ENCODE assay signal across 8 cellular contexts in genomic region chr16:1983053-1983543, GRCh38. TPM values are rescaled to one million over a fixed set of nuclear protein-coding genes. Genes with fewer than 3 reads are reported as not detected.
DNase-seq lines count a peak whose midpoint lies in the region; ATAC-seq and TF ChIP-seq lines count a peak whose summit lies in the region.

No MANE protein-coding gene starts in this region.

- peak overlapping the region; percentile 42 for H3K27ac Mint-ChIP-seq in CD4-positive, alpha-beta T cell
- H3K27ac Mint-ChIP-seq in endodermal cell, result no peak overlapping the region

- ATAC-seq in CD4-positive, alpha-beta T cell (ENCODE audit: poor library complexity), result no peak
- ATAC-seq in HG03095 (IDR thresholded peaks at IDR 0.05; ENCODE audit: unreplicated experiment), result no peak

- TF ChIP-seq POLR2A in ovary (IDR thresholded peaks at IDR 0.05), result no peak

- peak overlapping the region; percentile 84 for H3K4me3 Mint-ChIP-seq in CD4-positive, alpha-beta T cell
- peak overlapping the region; percentile 81 for H3K4me3 Mint-ChIP-seq in endodermal cell

- H3K36me3 ChIP-seq in PC-9 (ENCODE audit: low read depth) (no peaks in the 10 kb centered on the region; the same call in 1 of the 2 replicates), endodermal cell (ENCODE audit: control insufficient read depth, insufficient read depth, low read length) (peaks cover 29% of the 10 kb centered on the region), ovary (no peaks in the 10 kb centered on the region)

- H3K27me3 ChIP-seq in CD4-positive, alpha-beta T cell (ENCODE audit: control insufficient read depth, insufficient read depth, low read length), result peaks cover 32% of the 10 kb centered on the region
- H3K27me3 ChIP-seq in PC-9 (ENCODE audit: insufficient read depth, low read depth) (no peaks in the 10 kb centered on the region), endodermal cell (ENCODE audit: control insufficient read depth, insufficient read depth, low read length, poor library complexity, severe bottlenecking) (peaks cover 53% of the 10 kb centered on the region), ovary (peaks cover 3% of the 10 kb centered on the region)

- H2AFZ ChIP-seq in PC-9, result peak overlapping the region; percentile 81; the same call in 1 of the 2 replicates

- intact Hi-C loops in CD4-positive, alpha-beta T cell (cut with DNase I, micrococcal nuclease), result no loop called here
- intact Hi-C loops in PC-9 (cut with micrococcal nuclease; ENCODE audit: unreplicated experiment), result loop anchor here (5.0 kb wide), 2 partner anchors 64 to 159 kb away; partner anchors contain the start of genes NTHL1 and TSC2
- intact Hi-C loops in ovary (cut with DNase I), result no loop called here

- peaks cover 20% of the 10 kb centered on the region for H3K36me3 Mint-ChIP-seq in CD4-positive, alpha-beta T cell (ENCODE audit: low read depth)
- peaks cover 10% of the 10 kb centered on the region for H3K36me3 Mint-ChIP-seq in endodermal cell (ENCODE audit: low read depth)

- H3K9me2 ChIP-seq in PC-9 (ENCODE audit: insufficient read depth), result no peaks in the 10 kb centered on the region

- TF ChIP-seq CTCF in CD4-positive, alpha-beta T cell (IDR thresholded peaks at IDR 0.05), result no peak
- TF ChIP-seq CTCF in PC-9 (conservative IDR thresholded peaks at IDR 0.05), result no peak
- no peak for TF ChIP-seq CTCF in endodermal cell (conservative IDR thresholded peaks at IDR 0.05)
- TF ChIP-seq CTCF in ovary (IDR thresholded peaks at IDR 0.05), result no peak

- CTCF ChIA-PET in CD4-positive, alpha-beta T cell (lab: Charles Lee), result interaction anchor here (0.8 to 2.1 kb wide), 3 partner anchors 12 to 157 kb away, joined by 3 to 8 read pairs (median 5); partner anchors contain the start of gene TBL3
- CTCF ChIA-PET in PC-9 (lab: Charles Lee), result interaction anchor here (1.5 kb wide), 1 partner anchor 157 kb away, joined by 3 read pairs; no protein-coding TSS in a partner anchor

- WGBS in endodermal cell (ENCODE audit: insufficient coverage in 1 of 2, insufficient read length in 1 of 2), 2 experiments, result 35 to 38% methylated on average over 11 to 18 of the region's 18 CpGs
- 19 to 22% (median 21%) methylated on average over 18 of the region's 18 CpGs for WGBS in ovary, 3 donors

- no peak overlapping the region for H3K27ac ChIP-seq in CD4-positive, alpha-beta T cell (ENCODE audit: low read depth, low read length)
- no peak overlapping the region for H3K27ac ChIP-seq in PC-9
- H3K27ac ChIP-seq in endodermal cell (ENCODE audit: low read depth, low read length), result peak overlapping the region; percentile 97
- no peak overlapping the region for H3K27ac ChIP-seq in ovary

- 0 out of 2 replicates have a peak, but pooled peaks cover 5% of the 10 kb centered on the region for H4K20me1 ChIP-seq in PC-9 (ENCODE audit: insufficient read depth)

- no TSS peak for BruUV-seq in PC-9 (replicated peaks; lab: Mats Ljungman, UMichigan)

- H3K4me2 ChIP-seq in PC-9, result peak overlapping the region; percentile 93

- no peaks in the 10 kb centered on the region for H3K9me3 Mint-ChIP-seq in CD4-positive, alpha-beta T cell
- H3K9me3 Mint-ChIP-seq in endodermal cell, result no peaks in the 10 kb centered on the region

- peaks cover 20% of the 10 kb centered on the region for H3K4me1 Mint-ChIP-seq in CD4-positive, alpha-beta T cell (ENCODE audit: low read depth)
- peaks cover 5% of the 10 kb centered on the region for H3K4me1 Mint-ChIP-seq in endodermal cell

- H3K4me3 ChIP-seq in PC-9 (peak overlapping the region; percentile 93; the same call in 1 of the 2 replicates), endodermal cell (ENCODE audit: low read length) (peak overlapping the region; percentile 82), ovary (peak overlapping the region; percentile 55)

- H3K79me2 ChIP-seq in PC-9 (ENCODE audit: low read depth), result peaks cover 17% of the 10 kb centered on the region

- H3K9me3 ChIP-seq in CD4-positive, alpha-beta T cell (ENCODE audit: control insufficient read depth, low read length), result no peaks in the 10 kb centered on the region
- H3K9me3 ChIP-seq in PC-9 (ENCODE audit: insufficient read depth, low read depth) (no peaks in the 10 kb centered on the region), endodermal cell (ENCODE audit: control insufficient read depth, low read length) (no peaks in the 10 kb centered on the region), ovary (no peaks in the 10 kb centered on the region)

- H3K9ac ChIP-seq in endodermal cell (ENCODE audit: extremely low read depth, low read length, poor library complexity, severe bottlenecking), result no peak overlapping the region

- peaks cover 38% of the 10 kb centered on the region for H3K27me3 Mint-ChIP-seq in CD4-positive, alpha-beta T cell
- H3K27me3 Mint-ChIP-seq in endodermal cell (ENCODE audit: insufficient read depth), result peaks cover 44% of the 10 kb centered on the region

- TF ChIP-seq EP300 in ovary (IDR thresholded peaks at IDR 0.05), result no peak

- H3F3A ChIP-seq in PC-9 (ENCODE audit: insufficient read depth, low read depth), result peaks cover 66% of the 10 kb centered on the region

- POLR2A ChIA-PET in CD4-positive, alpha-beta T cell (lab: Charles Lee), result interaction anchor here (0.7 to 6.8 kb wide), 4 partner anchors 12 to 201 kb away, joined by 3 to 62 read pairs (median 14); partner anchors contain the start of genes NUBP2, RPS2, SPSB3 and TBL3
- POLR2A ChIA-PET in PC-9 (lab: Charles Lee; ENCODE audit: unreplicated experiment), result no interaction called here

- peaks cover 66% of the 10 kb centered on the region for H3K4me1 ChIP-seq in PC-9 (replicated peaks; ENCODE audit: insufficient read depth)
- H3K4me1 ChIP-seq in endodermal cell (ENCODE audit: control insufficient read depth, insufficient read depth, low read length), result no peaks in the 10 kb centered on the region
- peaks cover 4% of the 10 kb centered on the region for H3K4me1 ChIP-seq in ovary (ENCODE audit: insufficient read depth)

- no peak for DNase-seq in CD4-positive, alpha-beta T cell
- DNase-seq in PC-9 (no peak), endodermal cell (no peak), ovary (no peak), hypothalamus (lab: John Stamatoyannopoulos, UW) (no peak), A172 (ENCODE audit: low spot score) (no peak), Ammon's horn (ENCODE audit: low spot score) (no peak)

RNA-seq across cellular contexts. Expression of gene GFER, which starts 0.9 kb away (rescaled TPM):
- total RNA-seq in CD4-positive, alpha-beta T cell, result 10 to 100 TPM; 14.5 TPM
- 59.7 and 63.8 TPM in 2 replicates for total RNA-seq in PC-9 (2021)
- total RNA-seq in endodermal cell, result 10 to 100 TPM; 40.3 to 45.5 TPM
- polyA plus RNA-seq in endodermal cell (2013, experiment 1 of 2), result 26.2 TPM
- 27.4 TPM for polyA plus RNA-seq in endodermal cell (2013, experiment 2 of 2)
- total RNA-seq in ovary, result 10 to 100 TPM; 10.6 to 18.5 (median 14.0) TPM
- polyA plus RNA-seq in ovary, result 10 to 100 TPM in 1 of 2 donors, 1 to 10 TPM in 1; 6.1 to 16.8 TPM
- 24.1 and 36.1 TPM in 2 replicates for total RNA-seq in A172 (2014; rRNA removed; shearing (Covaris generic))

RNA-seq across cellular contexts. Expression of gene NOXO1, which starts 1.8 kb away (rescaled TPM):
- total RNA-seq in CD4-positive, alpha-beta T cell, result under 1 TPM; 0.56 to 0.99 TPM
- 11.1 and 12.7 TPM in 2 replicates for total RNA-seq in PC-9 (2021)
- under 1 TPM in 1 of 2 donors, not detected in 1; 0.42 TPM for total RNA-seq in endodermal cell
- polyA plus RNA-seq in endodermal cell (2013, experiment 1 of 2), result 0.71 TPM
- 0.58 TPM for polyA plus RNA-seq in endodermal cell (2013, experiment 2 of 2)
- 1 to 10 TPM in 1 of 7 donors, under 1 TPM in 3, not detected in 3; 0.36 to 1.3 (median 0.66) TPM for total RNA-seq in ovary
- polyA plus RNA-seq in ovary, result under 1 TPM in 1 of 2 donors, not detected in 1; 0.48 TPM
- 0.19 TPM in 1 of 2 replicates, not detected in the other for total RNA-seq in A172 (2014; rRNA removed; shearing (Covaris generic))

RNA-seq across cellular contexts. Expression of gene SYNGR3, which starts 6.7 kb away (rescaled TPM):
- 1 to 10 TPM; 3.8 to 3.9 TPM for total RNA-seq in CD4-positive, alpha-beta T cell
- total RNA-seq in PC-9 (2021), result 4.3 and 4.5 TPM in 2 replicates
- 10 to 100 TPM in 1 of 2 donors, 1 to 10 TPM in 1; 7.0 to 11.2 TPM for total RNA-seq in endodermal cell
- 4.8 TPM for polyA plus RNA-seq in endodermal cell (2013, experiment 1 of 2)
- polyA plus RNA-seq in endodermal cell (2013, experiment 2 of 2), result 3.7 TPM
- 1 to 10 TPM in 4 of 7 donors, under 1 TPM in 3; 0.50 to 4.0 (median 1.1) TPM for total RNA-seq in ovary
- under 1 TPM; 0.42 to 0.75 TPM for polyA plus RNA-seq in ovary
- 21.8 and 29.3 TPM in 2 replicates for total RNA-seq in A172 (2014; rRNA removed; shearing (Covaris generic))

RNA-seq across cellular contexts. Expression of gene TBL3, which starts 11.2 kb away (rescaled TPM):
- 10 to 100 TPM; 12.7 to 15.5 TPM for total RNA-seq in CD4-positive, alpha-beta T cell
- 51.3 and 66.4 TPM in 2 replicates for total RNA-seq in PC-9 (2021)
- total RNA-seq in endodermal cell, result 10 to 100 TPM; 43.4 to 49.7 TPM
- polyA plus RNA-seq in endodermal cell (2013, experiment 1 of 2), result 39.0 TPM
- polyA plus RNA-seq in endodermal cell (2013, experiment 2 of 2), result 38.0 TPM
- 10 to 100 TPM; 28.9 to 48.0 (median 31.0) TPM for total RNA-seq in ovary
- 10 to 100 TPM in 1 of 2 donors, 1 to 10 TPM in 1; 2.1 to 40.6 TPM for polyA plus RNA-seq in ovary
- total RNA-seq in A172 (2014; rRNA removed; shearing (Covaris generic)), result 73.6 and 82.8 TPM in 2 replicates

RNA-seq across cellular contexts. Expression of gene RNF151, which starts 16.4 kb away (rescaled TPM):
- total RNA-seq in CD4-positive, alpha-beta T cell, result not detected
- total RNA-seq in PC-9 (2021) (not detected in 2 replicates), endodermal cell (under 1 TPM in 1 of 2 donors, not detected in 1; 0.44 TPM), ovary (under 1 TPM in 1 of 7 donors, not detected in 6; 0.32 TPM)
- polyA plus RNA-seq in endodermal cell (2013, experiment 1 of 2), result not detected
- not detected for polyA plus RNA-seq in endodermal cell (2013, experiment 2 of 2)
- not detected for polyA plus RNA-seq in ovary
- 0.17 TPM in 1 of 2 replicates, not detected in the other for total RNA-seq in A172 (2014; rRNA removed; shearing (Covaris generic))
